1 cellular context compared by ENCODE assay signal in the genomic region with DNA sequence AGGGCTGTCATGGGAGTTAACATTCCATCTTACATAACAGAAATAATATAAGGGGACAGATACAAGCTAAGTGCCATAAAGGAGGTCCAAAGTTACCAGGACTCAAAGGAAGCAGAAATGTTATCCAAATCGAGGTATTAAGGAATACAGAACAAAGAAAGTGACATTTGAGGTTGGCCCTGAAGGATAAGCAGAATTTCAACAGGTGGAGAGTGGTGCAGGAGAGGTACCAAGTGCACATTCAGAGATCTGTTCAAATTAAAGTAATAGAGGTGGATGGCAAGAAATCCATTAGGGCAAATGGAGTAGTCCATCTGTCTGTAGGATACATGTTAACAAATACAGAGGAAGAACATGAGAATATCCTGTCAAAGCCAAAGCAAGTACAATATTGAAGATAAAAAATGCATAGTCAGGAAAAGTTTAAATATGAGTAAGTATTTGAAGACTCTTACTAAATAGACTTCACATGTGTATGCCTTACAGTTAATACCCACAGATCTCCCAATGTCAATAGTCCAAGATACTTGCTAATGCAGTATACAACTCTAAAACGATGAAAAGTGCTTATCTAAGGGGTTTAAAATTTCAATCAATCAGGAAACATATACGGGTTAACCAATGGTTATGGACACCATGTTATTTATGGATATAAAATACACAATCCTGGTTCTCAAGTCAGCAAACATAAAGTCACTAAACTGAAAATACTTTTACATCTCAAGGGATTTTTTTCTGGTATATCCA.
A peak's percentile ranks its signal among the peaks of the same experiment; 100 is the strongest.
TF ChIP-seq lines count a peak whose summit lies in the region.

No MANE protein-coding gene starts in this region.

TF ChIP-seq in IMR-90, 13 proteins besides CTCF, POLR2A, EP300 and RAD21:
- TF ChIP-seq CHD1 (IDR thresholded peaks at IDR 0.05; ENCODE audit: low read depth, low read length) (no peak), MAZ (IDR thresholded peaks at IDR 0.05; ENCODE audit: borderline replicate concordance, low read depth, low read length) (no peak), MAFK (IDR thresholded peaks at IDR 0.05; ENCODE audit: low read depth, low read length) (peak; percentile 73)
